1 cellular context compared by ENCODE assay signal in the genomic region with DNA sequence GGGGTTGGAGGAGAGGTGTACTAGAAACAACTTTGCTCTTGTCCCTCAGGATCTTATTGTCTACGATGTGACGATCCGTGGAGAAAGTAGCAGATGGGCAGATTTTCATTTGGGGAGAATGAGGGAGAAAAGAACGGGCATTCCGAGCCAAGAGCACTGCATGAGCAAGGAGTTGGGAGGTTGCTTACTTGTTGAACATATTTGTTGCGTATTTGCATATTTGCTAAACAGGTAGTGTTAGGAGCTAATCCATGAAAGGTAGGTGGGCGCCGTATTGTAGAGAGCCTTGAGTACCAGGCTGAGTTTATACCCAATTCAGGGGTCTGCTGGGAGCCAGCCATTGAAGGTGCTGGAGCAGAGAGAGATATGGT.
TF ChIP-seq lines count a peak whose summit lies in the region.

No MANE protein-coding gene starts in this region.

TF ChIP-seq in GM23338, 12 proteins besides CTCF, POLR2A, EP300 and RAD21 (continued from another document):
- TF ChIP-seq REST (IDR thresholded peaks at IDR 0.05; ENCODE audit: unreplicated experiment) (no peak), ZNF331 (CRISPR knock-in tag; IDR thresholded peaks at IDR 0.05; ENCODE audit: low read depth) (no peak)
